Comparison of ENCODE assay signal across 26 cellular contexts in genomic region chr12:79901506-79901905, GRCh38.
"Had no signal": no experiment of that assay in that cellular context is flagged by ENCODE, and none has a peak within 500 bp of the region (broad histone marks: within the 10 kb centered on the region; RNA-seq: fewer than 3 reads in every experiment).

No MANE protein-coding gene starts in this region.

- H3K9me3 Mint-ChIP-seq: activated CD4-positive, alpha-beta memory T cell treated with anti-CD3 and anti-CD28 coated beads, Interleukin-2, amount 10 ng/mL, durations not matched to agents 7 days and 5 days; activated CD4-positive, alpha-beta T cell treated with anti-CD3 and anti-CD28 coated beads, Interleukin-2, amount 10 ng/mL, durations not matched to agents 7 days and 5 days; T-helper 1 cell treated with Interleukin-12 subunit alpha and Interleukin-12 subunit beta and Interleukin-4 antibody, amounts not matched to agents 30 μg/mL and 1 μg/mL, for 36 hours had no signal

- H2AFZ ChIP-seq: neural progenitor cell had no signal

- H3K36me3 Mint-ChIP-seq: activated naive CD8-positive, alpha-beta T cell had no signal

- H3K4me3 ChIP-seq: esophagus squamous epithelium, left lung, neural progenitor cell, transverse colon had no signal

- H3K27me3 ChIP-seq: brain microvascular endothelial cell, esophagus squamous epithelium, left lung, neural progenitor cell, transverse colon had no signal

- H3K4me3 Mint-ChIP-seq: activated CD4-positive, alpha-beta memory T cell treated with anti-CD3 and anti-CD28 coated beads, Interleukin-2, amount 10 ng/mL, durations not matched to agents 7 days and 5 days; activated CD4-positive, alpha-beta T cell treated with anti-CD3 and anti-CD28 coated beads, Interleukin-2, amount 10 ng/mL, durations not matched to agents 7 days and 5 days; activated naive CD8-positive, alpha-beta T cell; neural progenitor cell; T-helper 1 cell treated with Interleukin-12 subunit alpha and Interleukin-12 subunit beta and Interleukin-4 antibody, amounts not matched to agents 30 μg/mL and 1 μg/mL, for 36 hours had no signal

- H3K9me3 ChIP-seq: esophagus squamous epithelium, left lung, transverse colon had no signal

- ATAC-seq: left lung, right cardiac atrium had no signal

- H3K36me3 ChIP-seq: brain microvascular endothelial cell, esophagus squamous epithelium, left lung, neural progenitor cell, transverse colon, WERI-Rb-1 had no signal

- H3K9ac ChIP-seq: neural progenitor cell had no signal

- H3K27me3 Mint-ChIP-seq: activated CD4-positive, alpha-beta memory T cell treated with anti-CD3 and anti-CD28 coated beads, Interleukin-2, amount 10 ng/mL, durations not matched to agents 7 days and 5 days; activated CD4-positive, alpha-beta T cell treated with anti-CD3 and anti-CD28 coated beads, Interleukin-2, amount 10 ng/mL, durations not matched to agents 7 days and 5 days; activated naive CD8-positive, alpha-beta T cell had no signal

- FAIRE-seq: astrocyte, islet of Langerhans had no signal

- H3K4me2 ChIP-seq: neural progenitor cell had no signal

- DNase-seq: activated CD4-positive, alpha-beta memory T cell treated with anti-CD3 and anti-CD28 coated beads, Interleukin-2, amount 10 ng/mL, durations not matched to agents 7 days and 5 days; activated CD4-positive, alpha-beta T cell treated with anti-CD3 and anti-CD28 coated beads, Interleukin-2, amount 10 ng/mL, durations not matched to agents 7 days and 5 days; activated CD4-positive, CD25-positive, alpha-beta regulatory T cell treated with anti-CD3 and anti-CD28 coated beads, Interleukin-2, amount 50 U/mL, for 72 hours; activated CD8-positive, alpha-beta memory T cell treated with anti-CD3 and anti-CD28 coated beads, Interleukin-2, amount 50 U/mL, for 48 hours; activated effector memory CD4-positive, alpha-beta T cell treated with Interleukin-2 at 50 U/mL for 16 hours; activated naive CD4-positive, alpha-beta T cell treated with Interleukin-2 at 50 U/mL for 16 hours; brain microvascular endothelial cell; caudate nucleus; dermis blood vessel endothelial cell; effector CD4-positive, alpha-beta T cell; esophagus squamous epithelium; foreskin melanocyte; left lung; right cardiac atrium; stimulated activated CD4-positive, alpha-beta T cell treated with anti-CD3 and anti-CD28 coated beads, Interleukin-15, amount 100 ng/mL, for 24 hours; stimulated activated CD4-positive, alpha-beta T cell treated with anti-CD3 and anti-CD28 coated beads, Interleukin-2, amount 100 ng/mL, for 24 hours; stimulated activated naive CD4-positive, alpha-beta T cell treated with Interleukin-2 at 50 U/mL for 16 hours; SW 1271; T1000; transverse colon; WERI-Rb-1 had no signal

- H3K27ac ChIP-seq: brain microvascular endothelial cell, esophagus squamous epithelium, left lung, neural progenitor cell, transverse colon, WERI-Rb-1 had no signal

- H3K27ac Mint-ChIP-seq: activated CD4-positive, alpha-beta memory T cell treated with anti-CD3 and anti-CD28 coated beads, Interleukin-2, amount 10 ng/mL, durations not matched to agents 7 days and 5 days; activated CD4-positive, alpha-beta T cell treated with anti-CD3 and anti-CD28 coated beads, Interleukin-2, amount 10 ng/mL, durations not matched to agents 7 days and 5 days; activated naive CD8-positive, alpha-beta T cell; neural progenitor cell; T-helper 1 cell treated with Interleukin-12 subunit alpha and Interleukin-12 subunit beta and Interleukin-4 antibody, amounts not matched to agents 30 μg/mL and 1 μg/mL, for 36 hours had no signal
